In genomic region chr16:88276123-88276588, GRCh38 we compare ENCODE assay signal across 6 cellular contexts.
DNase-seq lines count a peak whose midpoint lies in the region; ATAC-seq and TF ChIP-seq lines count a peak whose summit lies in the region.
"Not testable (repeated sequence)": the region's sequence is repeated elsewhere in the genome, so short reads cannot be mapped to it uniquely, and the experiment has no call there.

No MANE protein-coding gene starts in this region.

- not testable (repeated sequence) for H3K9ac ChIP-seq in BLaER1; neuronal stem cell (ENCODE audit: low read depth, low read length, poor library complexity)

- not testable (repeated sequence) for H2BK12ac ChIP-seq in neuronal stem cell (ENCODE audit: low read length)

- H3K4me1 ChIP-seq in BLaER1, result peaks cover 16% of the 10 kb centered on the region
- not testable (repeated sequence) for H3K4me1 ChIP-seq in Panc1 (ENCODE audit: control insufficient read depth, insufficient read depth, low read length); left ventricle myocardium inferior; neuronal stem cell (ENCODE audit: control insufficient read depth in 2 of 2, insufficient read depth in 1 of 2, low read depth in 1 of 2, low read length in 2 of 2); spleen

- not testable (repeated sequence) for H2AFZ ChIP-seq in neuronal stem cell (ENCODE audit: low read length)

- H4K91ac ChIP-seq in neuronal stem cell (ENCODE audit: low read depth, low read length, poor library complexity), result not testable (repeated sequence)

- not testable (repeated sequence) for H2BK120ac ChIP-seq in neuronal stem cell (ENCODE audit: low read depth, low read length)

- not testable (repeated sequence) for H3K36me3 ChIP-seq in BLaER1; Panc1 (ENCODE audit: control insufficient read depth, insufficient read depth, low read length); left ventricle myocardium inferior; neuronal stem cell (replicated peaks in 1 of 2; ENCODE audit: control insufficient read depth in 2 of 2, insufficient read depth in 2 of 2, low read length in 2 of 2); spleen

- not testable (repeated sequence) for H2AK5ac ChIP-seq in neuronal stem cell (ENCODE audit: low read depth, low read length)

- H3K9me3 ChIP-seq in BLaER1 (peaks cover 24% of the 10 kb centered on the region), neuronal stem cell (replicated peaks in 1 of 2; ENCODE audit: control insufficient read depth in 2 of 2, insufficient read depth in 1 of 2, low read depth in 1 of 2, low read length in 2 of 2) (peaks cover 11 to 21% of the 10 kb centered on the region in 2 donors), spleen (peaks cover 0 to 18% (median 0%) of the 10 kb centered on the region in 8 donors)
- not testable (repeated sequence) for H3K9me3 ChIP-seq in Panc1 (ENCODE audit: control insufficient read depth, insufficient read depth, low read depth, low read length); left ventricle myocardium inferior (replicated peaks)

- not testable (repeated sequence) for H3K27me3 ChIP-seq in BLaER1; Panc1 (ENCODE audit: control insufficient read depth, insufficient read depth, low read length); left ventricle myocardium inferior (ENCODE audit: low read depth); neuronal stem cell (ENCODE audit: control insufficient read depth in 3 of 3, insufficient read depth in 3 of 3, low read depth in 1 of 3, low read length in 3 of 3); spleen (replicated peaks in 1 of 7)

- H3K4me3 ChIP-seq in BLaER1; Panc1 (ENCODE audit: low read depth in 2 of 2, low read length in 2 of 2); left ventricle myocardium inferior; neuronal stem cell (ENCODE audit: low read length in 2 of 2); spleen: not testable (repeated sequence)

- not testable (repeated sequence) for H4K8ac ChIP-seq in neuronal stem cell (ENCODE audit: low read depth, low read length)

- not testable (repeated sequence) for H4K20me1 ChIP-seq in BLaER1

- TF ChIP-seq POLR2A in spleen (IDR thresholded peaks at IDR 0.05), result not testable (repeated sequence)

- not testable (repeated sequence) for H3K14ac ChIP-seq in neuronal stem cell (ENCODE audit: low read length)

- not testable (repeated sequence) for DNase-seq in Panc1 (ENCODE audit: low read depth, low spot score); neuronal stem cell (ENCODE audit: low spot score)
- DNase-seq in left ventricle myocardium inferior, result peak; percentile 4
- peak; percentile 30 for DNase-seq in sciatic nerve (ENCODE audit: low spot score)
- peak; percentile 54 for DNase-seq in spleen

- not testable (repeated sequence) for H3K79me1 ChIP-seq in neuronal stem cell (ENCODE audit: low read depth, low read length)

- H3K23ac ChIP-seq in neuronal stem cell (ENCODE audit: low read depth, low read length, poor library complexity), result not testable (repeated sequence)

- ATAC-seq in Panc1, result 0 out of 2 replicates have a peak, but pooled peaks have one; percentile 38
- not testable (repeated sequence) for ATAC-seq in sciatic nerve

- intact Hi-C loops in Panc1 (cut with micrococcal nuclease; ENCODE audit: unreplicated experiment); left ventricle myocardium inferior (cut with micrococcal nuclease); sciatic nerve (cut with DNase I); spleen (cut with DNase I; ENCODE audit: low total_unique reads): not testable (repeated sequence)

- no CpG with 5 or more reads among the region's 13 CpGs for WGBS in neuronal stem cell (ENCODE audit: extremely low coverage in 2 of 2, insufficient read length in 2 of 2, insufficient replicate concordance in 1 of 2), 2 donors
- 78 to 81% (median 79%) methylated on average over 13 of the region's 13 CpGs for WGBS in spleen, 5 donors

- H3K18ac ChIP-seq in neuronal stem cell (ENCODE audit: low read length), result peak overlapping the region; percentile 28

- POLR2A ChIA-PET in Panc1 (lab: Charles Lee), result not testable (repeated sequence)

- not testable (repeated sequence) for H3K4ac ChIP-seq in neuronal stem cell (ENCODE audit: low read length)

- TF ChIP-seq CTCF in Panc1 (IDR thresholded peaks at IDR 0.05); left ventricle myocardium inferior (IDR thresholded peaks at IDR 0.05; ENCODE audit: borderline replicate concordance); spleen (IDR thresholded peaks at IDR 0.05 in 8 of 11, conservative IDR thresholded peaks at IDR 0.05 in 3 of 11): not testable (repeated sequence)

- BruUV-seq in Panc1 (replicated peaks; lab: Mats Ljungman, UMichigan), result not testable (repeated sequence)

- not testable (repeated sequence) for H3K27ac ChIP-seq in BLaER1; Panc1 (ENCODE audit: low read length); left ventricle myocardium inferior (replicated peaks); neuronal stem cell (replicated peaks; ENCODE audit: low read length); spleen

- peak overlapping the region; percentile 26; the same call in 1 of the 2 replicates for H3K4me2 ChIP-seq in BLaER1
- not testable (repeated sequence) for H3K4me2 ChIP-seq in neuronal stem cell (ENCODE audit: insufficient read depth, low read length, poor library complexity, severe bottlenecking)

- H2BK5ac ChIP-seq in neuronal stem cell (ENCODE audit: low read length), result not testable (repeated sequence)

- CTCF ChIA-PET in Panc1 (lab: Charles Lee), result not testable (repeated sequence)

- in situ Hi-C loops in Panc1 (cut with HindIII; ENCODE audit: low pct_unique_long_range_greater_than_20kb, low sequenced_read_pairs), result not testable (repeated sequence)

- H2BK15ac ChIP-seq in neuronal stem cell (ENCODE audit: low read length), result not testable (repeated sequence)
